In the genomic region with DNA sequence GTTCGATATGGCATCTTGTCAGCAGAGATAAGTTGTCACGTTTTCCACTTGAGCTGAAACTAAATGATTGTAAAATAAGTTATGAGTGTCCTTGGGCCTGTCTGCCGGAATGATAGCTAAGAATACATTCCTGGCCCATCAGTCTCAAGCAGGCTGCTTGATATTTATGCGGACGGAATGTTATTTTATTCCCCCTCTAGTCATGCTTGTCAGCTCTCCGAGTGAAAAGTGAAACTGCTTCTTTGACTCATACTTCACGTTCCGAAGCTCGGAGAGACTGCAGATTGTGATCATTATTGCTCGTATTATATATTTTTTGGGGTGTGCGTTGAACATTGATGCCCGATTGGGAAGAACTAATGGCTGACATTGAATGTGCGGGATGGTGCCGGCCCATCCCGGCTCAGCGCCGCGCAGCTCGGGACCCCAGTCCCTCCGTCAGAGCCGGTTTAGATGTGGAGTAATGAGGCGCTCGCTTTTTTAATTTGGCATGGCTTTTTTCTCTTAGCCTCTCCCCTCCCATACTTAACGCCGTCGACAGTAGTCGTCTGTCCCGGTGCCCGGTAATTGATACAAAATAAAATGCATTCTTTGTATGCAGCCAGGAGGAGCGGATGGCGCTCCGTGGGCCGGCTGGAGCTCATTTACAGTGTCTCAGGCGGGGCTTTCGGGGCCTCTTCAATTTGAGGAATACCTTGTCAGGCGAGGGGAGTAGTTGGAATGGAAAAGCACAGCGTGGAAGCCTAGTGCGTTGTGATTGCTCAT, we compare ENCODE assay signal across 21 cellular contexts.
"Had no signal": no experiment of that assay in that cellular context is flagged by ENCODE, and none has a peak within 500 bp of the region (broad histone marks: within the 10 kb centered on the region; RNA-seq: fewer than 3 reads in every experiment).

No MANE protein-coding gene starts in this region.

- H3K27ac Mint-ChIP-seq: activated CD4-positive, alpha-beta T cell treated with anti-CD3 and anti-CD28 coated beads, Interleukin-2, amount 10 ng/mL, durations not matched to agents 7 days and 5 days; activated naive CD4-positive, alpha-beta T cell treated with anti-CD3 and anti-CD28 coated beads for 36 hours; effector memory CD8-positive, alpha-beta T cell; memory B cell; naive thymus-derived CD4-positive, alpha-beta T cell; stimulated activated naive CD8-positive, alpha-beta T cell treated with anti-CD3 and anti-CD28 coated beads, Interleukin-15, Interleukin-2, amounts not matched to agents 100 ng/mL and 50 ng/mL, for 24 hours had no signal

- H3K9me3 Mint-ChIP-seq: activated CD4-positive, alpha-beta T cell treated with anti-CD3 and anti-CD28 coated beads, Interleukin-2, amount 10 ng/mL, durations not matched to agents 7 days and 5 days; activated naive CD4-positive, alpha-beta T cell treated with anti-CD3 and anti-CD28 coated beads for 36 hours; activated T-cell treated with anti-CD3 and anti-CD28 coated beads, Interleukin-2, amount 50 U/mL, for 4 hours; effector memory CD8-positive, alpha-beta T cell; memory B cell; stimulated activated naive CD8-positive, alpha-beta T cell treated with anti-CD3 and anti-CD28 coated beads, Interleukin-15, Interleukin-2, amounts not matched to agents 100 ng/mL and 50 ng/mL, for 24 hours had no signal

- H3K27ac ChIP-seq: gastrocnemius medialis, skin epidermis, suprapubic skin, transverse colon, vagina had no signal

- H3K36me3 ChIP-seq: gastrocnemius medialis, transverse colon, vagina had no signal

- H3K4me1 Mint-ChIP-seq: activated CD4-positive, alpha-beta T cell treated with anti-CD3 and anti-CD28 coated beads, Interleukin-2, amount 10 ng/mL, durations not matched to agents 7 days and 5 days; memory B cell; naive thymus-derived CD4-positive, alpha-beta T cell had no signal

- H3K4me3 ChIP-seq: mucosa of descending colon, suprapubic skin, transverse colon, vagina had no signal

- H3K27me3 ChIP-seq: gastrocnemius medialis, suprapubic skin, transverse colon, vagina had no signal

- H3K27me3 Mint-ChIP-seq: effector memory CD8-positive, alpha-beta T cell; stimulated activated naive CD8-positive, alpha-beta T cell treated with anti-CD3 and anti-CD28 coated beads, Interleukin-15, Interleukin-2, amounts not matched to agents 100 ng/mL and 50 ng/mL, for 24 hours had no signal

- DNase-seq: activated CD4-positive, alpha-beta T cell treated with anti-CD3 and anti-CD28 coated beads, Interleukin-2, amount 10 ng/mL, durations not matched to agents 7 days and 5 days; activated CD8-positive, alpha-beta memory T cell treated with anti-CD3 and anti-CD28 coated beads, Interleukin-2, amount 50 U/mL, for 4 hours; activated naive CD4-positive, alpha-beta T cell treated with anti-CD3 and anti-CD28 coated beads for 36 hours; activated T-cell treated with anti-CD3 and anti-CD28 coated beads, Interleukin-2, amount 50 U/mL, for 4 hours; dermis blood vessel endothelial cell; effector memory CD8-positive, alpha-beta T cell; gastrocnemius medialis; head of caudate nucleus; left ventricle myocardium superior; mucosa of descending colon; naive thymus-derived CD4-positive, alpha-beta T cell; stimulated activated CD4-positive, alpha-beta T cell treated with anti-CD3 and anti-CD28 coated beads, Interleukin-15, amount 100 ng/mL, for 24 hours; stimulated activated CD4-positive, alpha-beta T cell treated with anti-CD3 and anti-CD28 coated beads, Interleukin-2, amount 100 ng/mL, for 48 hours; T1000; transverse colon had no signal

- ATAC-seq: activated CD4-positive, CD25-positive, alpha-beta regulatory T cell treated with anti-CD3 and anti-CD28 coated beads, Interleukin-2, amount 50 U/mL, for 24 hours; activated T-cell treated with anti-CD3 and anti-CD28 coated beads, Interleukin-2, amount 50 U/mL, for 4 hours; effector memory CD8-positive, alpha-beta T cell; gastrocnemius medialis; left ventricle myocardium superior; mucosa of descending colon; naive thymus-derived CD4-positive, alpha-beta T cell had no signal

- H3K4me1 ChIP-seq: gastrocnemius medialis, suprapubic skin, transverse colon, vagina had no signal

- H3K4me3 Mint-ChIP-seq: activated CD4-positive, alpha-beta T cell treated with anti-CD3 and anti-CD28 coated beads, Interleukin-2, amount 10 ng/mL, durations not matched to agents 7 days and 5 days; activated naive CD4-positive, alpha-beta T cell treated with anti-CD3 and anti-CD28 coated beads for 36 hours; activated T-cell treated with anti-CD3 and anti-CD28 coated beads, Interleukin-2, amount 50 U/mL, for 4 hours; effector memory CD8-positive, alpha-beta T cell; memory B cell; naive thymus-derived CD4-positive, alpha-beta T cell; stimulated activated naive CD8-positive, alpha-beta T cell treated with anti-CD3 and anti-CD28 coated beads, Interleukin-15, Interleukin-2, amounts not matched to agents 100 ng/mL and 50 ng/mL, for 24 hours had no signal

- H3K36me3 Mint-ChIP-seq: memory B cell; naive thymus-derived CD4-positive, alpha-beta T cell had no signal
